Comparison of ENCODE assay signal across 2 cellular contexts in genomic region chr17:37463039-37463438, GRCh38.
TF ChIP-seq lines count a peak whose summit lies in the region.

No MANE protein-coding gene starts in this region.

TF ChIP-seq in HEK293, 187 proteins besides CTCF, POLR2A, EP300 and RAD21:
- TF ChIP-seq ZNF26 (tag by site-specific recombination; IDR thresholded peaks at IDR 0.05) (no peak), ATF2 (tag by site-specific recombination; IDR thresholded peaks at IDR 0.05; ENCODE audit: low read depth) (peak; percentile 70; the same call in 1 of the 2 replicates)

TF ChIP-seq in GM12878, 131 proteins besides CTCF, POLR2A, EP300 and RAD21:
- TF ChIP-seq BHLHE40 (IDR thresholded peaks at IDR 0.05; ENCODE audit: borderline replicate concordance in 1 of 2, low read depth in 2 of 2, low read length in 1 of 2) = no peak
- peak; percentile 39 for TF ChIP-seq ATF7 (IDR thresholded peaks at IDR 0.05; ENCODE audit: low read depth)
